ENCODE assay signal across 8 cellular contexts in genomic region chr12:96445743-96446655, GRCh38.
DNase-seq lines count a peak whose midpoint lies in the region; ATAC-seq and TF ChIP-seq lines count a peak whose summit lies in the region.

No MANE protein-coding gene starts in this region.

- H3K27me3 ChIP-seq in neutrophil, result no peaks in the 10 kb centered on the region

- no peak for TF ChIP-seq CTCF in VCaP (conservative IDR thresholded peaks at IDR 0.05)
- no peak for TF ChIP-seq CTCF in neutrophil (IDR thresholded peaks at IDR 0.05)

- H3K27ac ChIP-seq in VCaP (peak overlapping the region; percentile 75), neutrophil (peak overlapping the region; percentile 69)

- H3K36me3 ChIP-seq in neutrophil, result no peaks in the 10 kb centered on the region

- peaks cover 7 to 16% of the 10 kb centered on the region in 2 experiments for H3K4me1 ChIP-seq in neutrophil (ENCODE audit: control insufficient read depth in 1 of 2, insufficient read depth in 1 of 2, low read depth in 1 of 2, low read length in 1 of 2)

- no peak overlapping the region for H3K4me3 ChIP-seq in neutrophil (ENCODE audit: low read depth in 1 of 2, low read length in 1 of 2)

- peak; percentile 68 for ATAC-seq in GM19324 (IDR thresholded peaks at IDR 0.05; ENCODE audit: low FRiP score, unreplicated experiment)
- peak; percentile 98 for ATAC-seq in HG03457 (IDR thresholded peaks at IDR 0.05; ENCODE audit: unreplicated experiment)

- DNase-seq in AG08396 (ENCODE audit: low spot score) (peak; percentile 37), retina (no peak), DMS153 treated with DMSO at 0.1 percent for 48 hours (lab: John Stamatoyannopoulos, UW; ENCODE audit: unreplicated experiment) (no peak)
- peak; percentile 7 for DNase-seq in effector CD8-positive, alpha-beta T cell (lab: John Stamatoyannopoulos, UW)

- no peaks in the 10 kb centered on the region for H3K9me3 ChIP-seq in neutrophil

Comparison
In these comparisons a context has a peak if more than half of its experiments do, and no peak if none do; other contexts are left out.
1. DNase-seq: peak in AG08396 (single experiment) and effector CD8-positive, alpha-beta T cell (single experiment); none in retina (single experiment) and DMS153 treated with DMSO at 0.1 percent for 48 hours (single experiment).